In the genomic region with DNA sequence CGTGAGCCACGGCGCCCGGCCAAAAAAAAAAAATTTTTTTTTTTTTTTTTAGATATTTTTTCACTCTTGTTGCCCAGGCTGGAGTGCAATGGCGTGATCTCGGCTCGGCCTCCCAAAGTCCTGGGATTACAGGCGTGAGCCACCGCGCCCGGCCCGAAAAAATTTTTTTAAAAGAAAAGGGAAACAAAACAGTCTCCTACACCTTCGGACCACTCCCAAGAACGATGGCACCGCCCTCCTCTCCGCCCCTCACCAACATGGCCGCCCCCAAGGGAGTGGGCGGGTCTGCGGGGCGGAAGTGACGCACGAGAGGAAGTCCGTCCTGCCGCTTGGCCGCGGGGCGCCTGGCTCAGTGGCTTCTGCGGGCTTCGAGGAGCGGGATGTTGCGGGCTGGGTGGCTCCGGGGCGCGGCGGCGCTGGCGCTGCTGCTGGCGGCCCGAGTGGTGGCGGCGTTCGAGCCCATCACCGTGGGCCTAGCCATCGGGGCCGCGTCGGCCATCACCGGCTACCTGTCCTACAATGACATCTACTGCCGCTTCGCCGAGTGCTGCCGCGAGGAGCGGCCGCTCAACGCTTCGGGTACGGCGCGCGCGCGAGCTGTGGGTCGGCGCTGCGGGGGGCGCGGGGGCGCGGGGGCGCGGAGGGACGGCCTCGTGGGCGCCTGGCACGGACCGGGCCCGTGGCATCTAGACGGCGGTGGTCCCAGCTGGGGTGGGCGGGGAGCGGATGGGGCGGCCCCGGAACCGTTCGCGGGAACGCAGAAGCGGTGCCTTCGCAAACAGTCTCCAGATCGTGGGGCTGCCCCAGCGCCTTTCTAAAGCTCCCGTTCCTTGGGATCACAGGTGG, we compare ENCODE assay signal across 8 cellular contexts. TPM values are rescaled to one million over a fixed set of nuclear protein-coding genes. Genes with fewer than 3 reads are reported as not detected.
A peak's percentile ranks its signal among the peaks of the same experiment; 100 is the strongest.
DNase-seq lines count a peak whose midpoint lies in the region; ATAC-seq and TF ChIP-seq lines count a peak whose summit lies in the region.

A gene with protein sequence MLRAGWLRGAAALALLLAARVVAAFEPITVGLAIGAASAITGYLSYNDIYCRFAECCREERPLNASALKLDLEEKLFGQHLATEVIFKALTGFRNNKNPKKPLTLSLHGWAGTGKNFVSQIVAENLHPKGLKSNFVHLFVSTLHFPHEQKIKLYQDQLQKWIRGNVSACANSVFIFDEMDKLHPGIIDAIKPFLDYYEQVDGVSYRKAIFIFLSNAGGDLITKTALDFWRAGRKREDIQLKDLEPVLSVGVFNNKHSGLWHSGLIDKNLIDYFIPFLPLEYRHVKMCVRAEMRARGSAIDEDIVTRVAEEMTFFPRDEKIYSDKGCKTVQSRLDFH (plus strand): TSS at position 352 of the 846 bp plus-strand sequence. CDS start 29 bp downstream, at position 381.

- no peaks in the 10 kb centered on the region for H4K20me1 ChIP-seq in SK-N-SH (ENCODE audit: insufficient read depth)

- peaks cover 6 to 12% of the 10 kb centered on the region in 2 experiments for H3K36me3 ChIP-seq in SK-N-SH (replicated peaks in 1 of 2; ENCODE audit: control insufficient read depth in 1 of 2, insufficient read depth in 2 of 2, low read length in 1 of 2)

- POLR2A ChIA-PET in SK-N-SH (lab: Yijun Ruan, JAX): no interaction called here

- TF ChIP-seq EP300 in SK-N-SH (IDR thresholded peaks at IDR 0.05; ENCODE audit: borderline replicate concordance in 1 of 2, low read depth in 1 of 2, low read length in 1 of 2): no peak

- H3K9me3 ChIP-seq in SK-N-SH: no peaks in the 10 kb centered on the region

- peak; percentile 88 for ATAC-seq in HG02571 (IDR thresholded peaks at IDR 0.05; ENCODE audit: unreplicated experiment)

- H3K27ac ChIP-seq in SK-N-SH (ENCODE audit: low read depth in 2 of 2, low read length in 1 of 2): peak within 1 kb of the TSS; percentile 50 to 66

- no peaks in the 10 kb centered on the region for H3K9me2 ChIP-seq in SK-N-SH

- peak within 1 kb of the TSS; percentile 99 for H3K4me2 ChIP-seq in SK-N-SH

- H3K9ac ChIP-seq in SK-N-SH: peak within 1 kb of the TSS; percentile 73

- TF ChIP-seq RAD21 in SK-N-SH (IDR thresholded peaks at IDR 0.05; ENCODE audit: low read length): no peak

- no peaks in the 10 kb centered on the region for H3K27me3 ChIP-seq in SK-N-SH (ENCODE audit: insufficient read depth)

- H3K4me1 ChIP-seq in SK-N-SH (ENCODE audit: control insufficient read depth in 1 of 2, insufficient read depth in 2 of 2, low read depth in 1 of 2, low read length in 1 of 2): peaks cover 8 to 14% of the 10 kb centered on the region in 2 experiments; a peak in 2 of 4 replicates

- peaks cover 3% of the 10 kb centered on the region for H3F3A ChIP-seq in SK-N-SH (replicated peaks; ENCODE audit: insufficient read depth)

- peaks cover 26% of the 10 kb centered on the region for H3K79me2 ChIP-seq in SK-N-SH (ENCODE audit: insufficient read depth)

- CTCF ChIA-PET in SK-N-SH (lab: Yijun Ruan, JAX): interaction anchor here (0.9 to 3.0 kb wide), 6 partner anchors 12 to 664 kb away, joined by 3 to 9 read pairs (median 6); no protein-coding TSS in a partner anchor

- DNase-seq in GM04504 (ENCODE audit: low read depth): peak; percentile 85
- peak; percentile 83 for DNase-seq in NCI-H1048 (lab: John Stamatoyannopoulos, UW)
- DNase-seq in SK-N-SH: peak; percentile 96
- peak; percentile 91 for DNase-seq in activated naive CD4-positive, alpha-beta T cell treated with anti-CD3 and anti-CD28 coated beads, Interleukin-2, amount 50 U/mL, for 16 hours
- peak; percentile 92 for DNase-seq in globus pallidus (ENCODE audit: low spot score)
- peak in 55 of 56 donors; percentile 52 to 96 (median 87) for DNase-seq in nucleus accumbens (lab: John Stamatoyannopoulos, UW)
- DNase-seq in superior temporal gyrus (ENCODE audit: extremely low spot score): peak; percentile 95

- TF ChIP-seq CTCF in SK-N-SH (IDR thresholded peaks at IDR 0.05): no peak

- WGBS in SK-N-SH (ENCODE audit: low lambda C conversion rate): 0% methylated on average over 21 of the region's 93 CpGs

- peak within 1 kb of the TSS; percentile 69 to 98 for H3K4me3 ChIP-seq in SK-N-SH (ENCODE audit: low read depth in 2 of 2, low read length in 1 of 2)

- peak within 1 kb of the TSS; percentile 95 for H2AFZ ChIP-seq in SK-N-SH (ENCODE audit: low read depth)

TF ChIP-seq in SK-N-SH, 30 proteins besides CTCF, POLR2A, EP300 and RAD21:
- TF ChIP-seq POLR2AphosphoS5 (IDR thresholded peaks at IDR 0.05; ENCODE audit: low read depth, low read length) (peak; percentile 91), FOXM1 (IDR thresholded peaks at IDR 0.05; ENCODE audit: low read depth) (no peak), TAF1 (IDR thresholded peaks at IDR 0.05; ENCODE audit: borderline replicate concordance, low read depth, low read length) (peak; percentile 83), MXI1 (IDR thresholded peaks at IDR 0.05; ENCODE audit: low read depth, low read length) (no peak), NFIC (IDR thresholded peaks at IDR 0.05; ENCODE audit: borderline replicate concordance) (0 out of 2 replicates have a peak, but pooled peaks have one; percentile 4), SMC3 (IDR thresholded peaks at IDR 0.05; ENCODE audit: low read depth, low read length) (no peak), GABPA (IDR thresholded peaks at IDR 0.05; ENCODE audit: low read depth) (peak; percentile 92), JUND (IDR thresholded peaks at IDR 0.05) (no peak), CHD2 (IDR thresholded peaks at IDR 0.05; ENCODE audit: low read length, partially characterized antibody) (no peak), ELF1 (IDR thresholded peaks at IDR 0.05) (peak; percentile 74), YY1 (IDR thresholded peaks at IDR 0.05; ENCODE audit: low read depth) (peak; percentile 97), SIN3A (IDR thresholded peaks at IDR 0.05; ENCODE audit: borderline replicate concordance, low read depth, low read length) (peak; percentile 30; the same call in 1 of the 2 replicates)
- TF ChIP-seq, protein P1, sequence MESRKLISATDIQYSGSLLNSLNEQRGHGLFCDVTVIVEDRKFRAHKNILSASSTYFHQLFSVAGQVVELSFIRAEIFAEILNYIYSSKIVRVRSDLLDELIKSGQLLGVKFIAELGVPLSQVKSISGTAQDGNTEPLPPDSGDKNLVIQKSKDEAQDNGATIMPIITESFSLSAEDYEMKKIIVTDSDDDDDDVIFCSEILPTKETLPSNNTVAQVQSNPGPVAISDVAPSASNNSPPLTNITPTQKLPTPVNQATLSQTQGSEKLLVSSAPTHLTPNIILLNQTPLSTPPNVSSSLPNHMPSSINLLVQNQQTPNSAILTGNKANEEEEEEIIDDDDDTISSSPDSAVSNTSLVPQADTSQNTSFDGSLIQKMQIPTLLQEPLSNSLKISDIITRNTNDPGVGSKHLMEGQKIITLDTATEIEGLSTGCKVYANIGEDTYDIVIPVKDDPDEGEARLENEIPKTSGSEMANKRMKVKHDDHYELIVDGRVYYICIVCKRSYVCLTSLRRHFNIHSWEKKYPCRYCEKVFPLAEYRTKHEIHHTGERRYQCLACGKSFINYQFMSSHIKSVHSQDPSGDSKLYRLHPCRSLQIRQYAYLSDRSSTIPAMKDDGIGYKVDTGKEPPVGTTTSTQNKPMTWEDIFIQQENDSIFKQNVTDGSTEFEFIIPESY (IDR thresholded peaks at IDR 0.05; ENCODE audit: borderline replicate concordance, low read depth): no peak
- TF ChIP-seq, protein P2, sequence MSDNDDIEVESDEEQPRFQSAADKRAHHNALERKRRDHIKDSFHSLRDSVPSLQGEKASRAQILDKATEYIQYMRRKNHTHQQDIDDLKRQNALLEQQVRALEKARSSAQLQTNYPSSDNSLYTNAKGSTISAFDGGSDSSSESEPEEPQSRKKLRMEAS (IDR thresholded peaks at IDR 0.05; ENCODE audit: low read depth): peak; percentile 60

RNA-seq across cellular contexts. Expression of the gene that starts here (rescaled TPM):
- 37.4 and 50.2 TPM in 2 replicates for polyA plus RNA-seq in SK-N-SH (2012; rRNA removed)
- 38.1 and 42.5 TPM in 2 replicates for polyA plus RNA-seq in SK-N-SH (2012; cell fraction: cytosol; rRNA removed)
- polyA plus RNA-seq in SK-N-SH (2012; cell fraction: nucleus; rRNA removed): 42.4 and 57.4 TPM in 2 replicates

Comparison
In these comparisons a context has a peak if more than half of its experiments do, and no peak if none do; other contexts are left out.
1. Peak in every context shown above with its lines: DNase-seq, ATAC-seq, H3K4me3 ChIP-seq and H3K27ac ChIP-seq.